ENCODE assay signal across 8 cellular contexts in the genomic region with DNA sequence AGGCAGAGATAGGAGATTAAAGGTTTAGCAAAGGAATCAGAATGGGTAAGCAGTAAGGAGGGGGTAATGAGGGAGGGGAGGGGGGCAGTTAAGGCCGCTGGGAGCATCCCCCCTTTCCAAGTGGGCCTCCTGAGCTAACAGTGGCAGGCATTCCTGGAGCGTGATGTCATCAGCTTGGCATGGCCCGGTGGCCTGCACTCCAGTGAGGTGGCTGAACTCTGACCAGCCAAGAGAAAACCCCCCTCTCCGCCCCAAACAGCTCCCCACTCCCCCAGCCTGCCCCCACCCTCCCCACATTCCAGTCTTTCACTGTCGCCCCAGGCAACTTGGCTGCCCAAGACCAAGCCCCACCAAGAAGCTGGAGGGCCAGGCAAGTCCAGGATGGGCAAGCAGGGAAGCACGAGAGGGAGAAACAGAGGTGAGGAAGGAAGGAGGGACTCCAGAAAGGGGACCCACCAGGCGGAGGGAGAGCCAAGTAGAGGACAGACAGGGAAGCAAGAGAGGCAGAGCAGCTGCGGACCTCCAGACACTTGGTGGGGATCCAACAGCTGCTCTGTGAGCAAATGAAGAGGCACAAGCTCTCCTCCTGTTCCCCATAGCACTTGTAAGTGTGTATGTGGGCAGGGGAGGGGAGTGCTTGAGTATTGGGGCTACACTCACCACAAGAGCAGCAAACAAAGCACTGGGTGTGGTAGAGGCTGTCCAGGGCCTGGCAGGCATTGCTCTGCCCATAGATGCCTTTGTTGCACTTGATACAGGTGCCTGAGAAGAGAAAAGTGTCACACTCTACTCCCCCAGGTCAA. TPM values are rescaled to one million over a fixed set of nuclear protein-coding genes. Genes with fewer than 3 reads are reported as not detected.
DNase-seq lines count a peak whose midpoint lies in the region; ATAC-seq, FAIRE-seq and TF ChIP-seq lines count a peak whose summit lies in the region.

No MANE protein-coding gene starts in this region.

- no peak overlapping the region for H2AFZ ChIP-seq in keratinocyte (ENCODE audit: control insufficient read depth, low read length)

- no peaks in the 10 kb centered on the region for H3K9me1 ChIP-seq in keratinocyte (ENCODE audit: control insufficient read depth, extremely low read depth, insufficient read depth, low read length)

- FAIRE-seq in keratinocyte (lab: Jason Lieb, UNC), result no peak

- H3K27ac ChIP-seq in keratinocyte (ENCODE audit: control insufficient read depth, insufficient read depth, low read length) (peak overlapping the region; percentile 95), tibial nerve (peak overlapping the region in 3 of 4 donors; percentile 34 to 94 (median 86))

- no peak for ATAC-seq in HG02623 (IDR thresholded peaks at IDR 0.05; ENCODE audit: unreplicated experiment)

- H4K20me1 ChIP-seq in keratinocyte (ENCODE audit: control insufficient read depth, extremely low read depth, insufficient read depth, low read length), result peaks cover 6% of the 10 kb centered on the region

- DNase-seq in HT-29 (ENCODE audit: low spot score), result peak; percentile 77
- peak; percentile 57 for DNase-seq in astrocyte of the spinal cord (ENCODE audit: low read depth, low spot score)
- peak; percentile 85 for DNase-seq in keratinocyte (ENCODE audit: low read depth, low spot score)
- DNase-seq in tibial nerve (ENCODE audit: low spot score in 2 of 2), result no peak
- no peak for DNase-seq in activated CD4-positive, alpha-beta T cell treated with anti-CD3 and anti-CD28 coated beads for 4 hours
- no peak for DNase-seq in medulla oblongata (ENCODE audit: extremely low spot score)
- no peak for DNase-seq in NCI-H524 treated with DMSO at 0.1 percent for 48 hours (lab: John Stamatoyannopoulos, UW)

- dilution Hi-C loops in keratinocyte (cut with MboI; ENCODE audit: extremely low pct_ligation_motif_present, low sequenced_read_pairs), result no loop called here

- H3K4me3 ChIP-seq in astrocyte of the spinal cord (ENCODE audit: low read depth, low read length) (no peak overlapping the region), keratinocyte (ENCODE audit: control insufficient read depth in 2 of 3, extremely low read depth in 1 of 3, insufficient read depth in 2 of 3, low read depth in 1 of 3, low read length in 3 of 3) (peak overlapping the region; percentile 65 to 95 (median 80)), tibial nerve (no peak overlapping the region)

- H3K4me2 ChIP-seq in keratinocyte (ENCODE audit: control insufficient read depth, extremely low read depth, insufficient read depth, low read depth, low read length), result peak overlapping the region; percentile 96

- TF ChIP-seq EP300 in tibial nerve (IDR thresholded peaks at IDR 0.05), result no peak

- in situ Hi-C loops in astrocyte of the spinal cord (cut with HindIII; ENCODE audit: low sequenced_read_pairs), result no loop called here

- 21 to 22% methylated on average over 8 of the region's 8 CpGs for whole genome bisulfite sequencing in tibial nerve, 2 donors

- peak overlapping the region; percentile 92 for H3K9ac ChIP-seq in keratinocyte (ENCODE audit: control insufficient read depth, extremely low read depth, insufficient read depth, low read length)

- no peaks in the 10 kb centered on the region for H3K27me3 ChIP-seq in keratinocyte (ENCODE audit: control insufficient read depth, extremely low read depth, insufficient read depth, low read length)
- H3K27me3 ChIP-seq in tibial nerve, result no peaks in the 10 kb centered on the region

- TF ChIP-seq CTCF in astrocyte of the spinal cord (IDR thresholded peaks at IDR 0.05; ENCODE audit: low read depth, low read length), result no peak
- TF ChIP-seq CTCF in keratinocyte (optimal IDR thresholded peaks at IDR 0.05 in 1 of 3, IDR thresholded peaks at IDR 0.05 in 1 of 3, conservative IDR thresholded peaks at IDR 0.05 in 1 of 3; ENCODE audit: extremely low read depth in 1 of 3, insufficient read depth in 2 of 3, low read length in 3 of 3), result no peak
- TF ChIP-seq CTCF in tibial nerve (IDR thresholded peaks at IDR 0.05), result no peak

- H3K36me3 ChIP-seq in keratinocyte (ENCODE audit: control insufficient read depth in 2 of 2, extremely low read depth in 1 of 2, insufficient read depth in 2 of 2, low read length in 2 of 2), result peaks cover 31 to 60% of the 10 kb centered on the region in 2 experiments
- H3K36me3 ChIP-seq in tibial nerve, result peaks cover 0 to 21% (median 0%) of the 10 kb centered on the region in 3 donors

- no peak for TF ChIP-seq POLR2A in tibial nerve (IDR thresholded peaks at IDR 0.05)

- peaks cover 55% of the 10 kb centered on the region for H3K4me1 ChIP-seq in keratinocyte (ENCODE audit: control insufficient read depth, extremely low read depth, insufficient read depth, low read length)
- H3K4me1 ChIP-seq in tibial nerve, result peaks cover 0 to 77% (median 17%) of the 10 kb centered on the region in 4 donors

- no peaks in the 10 kb centered on the region for H3K9me3 ChIP-seq in keratinocyte (ENCODE audit: control insufficient read depth, low read depth, low read length)
- no peaks in the 10 kb centered on the region for H3K9me3 ChIP-seq in tibial nerve

- peaks cover 52% of the 10 kb centered on the region for H3K79me2 ChIP-seq in keratinocyte (ENCODE audit: control insufficient read depth, insufficient read depth, low read length)

RNA-seq across cellular contexts. Expression of gene AJUBA, which starts 4.5 kb away (rescaled TPM):
- total RNA-seq in HT-29 (2014; rRNA removed; shearing (Covaris generic)), result 52.0 and 53.6 TPM in 2 replicates
- polyA plus RNA-seq in keratinocyte, result 128 to 206 TPM (median 157 TPM) in 3 replicates
- polyA plus RNA-seq in keratinocyte (2011; ENCODE audit: low read depth), result 22.0 TPM
- polyA plus RNA-seq in keratinocyte (2011; cell fraction: cytosol; rRNA removed), result 81.7 and 183 TPM in 2 replicates
- 187 and 224 TPM in 2 replicates for polyA plus RNA-seq in keratinocyte (2011; cell fraction: nucleus; rRNA removed)
- 93.6 and 129 TPM in 2 replicates for polyA plus RNA-seq in keratinocyte (2012; ENCODE audit: low replicate concordance)
- polyA minus RNA-seq in keratinocyte, result 310 to 512 TPM (median 327 TPM) in 3 replicates
- 141 TPM for polyA minus RNA-seq in keratinocyte (2011; cell fraction: cytosol; rRNA and poly(A)+ RNA removed)
- polyA minus RNA-seq in keratinocyte (2011; cell fraction: nucleus; rRNA and poly(A)+ RNA removed), result 116 and 187 TPM in 2 replicates
- 10 to 100 TPM; 22.8 to 33.5 (median 28.4) TPM for total RNA-seq in tibial nerve

RNA-seq across cellular contexts. Expression of gene HAUS4, which starts 21.0 kb away (rescaled TPM):
- 28.5 and 29.4 TPM in 2 replicates for total RNA-seq in HT-29 (2014; rRNA removed; shearing (Covaris generic))
- polyA plus RNA-seq in keratinocyte, result 16.6 to 25.5 TPM (median 23.6 TPM) in 3 replicates
- polyA plus RNA-seq in keratinocyte (2011; ENCODE audit: low read depth), result 53.5 TPM
- polyA plus RNA-seq in keratinocyte (2011; cell fraction: cytosol; rRNA removed), result 13.2 and 14.7 TPM in 2 replicates
- polyA plus RNA-seq in keratinocyte (2011; cell fraction: nucleus; rRNA removed), result 14.5 and 18.2 TPM in 2 replicates
- polyA plus RNA-seq in keratinocyte (2012; ENCODE audit: low replicate concordance), result 18.4 and 25.0 TPM in 2 replicates
- polyA minus RNA-seq in keratinocyte, result 9.4 to 22.7 TPM (median 13.8 TPM) in 3 replicates
- 6.1 TPM for polyA minus RNA-seq in keratinocyte (2011; cell fraction: cytosol; rRNA and poly(A)+ RNA removed)
- 4.1 and 8.9 TPM in 2 replicates for polyA minus RNA-seq in keratinocyte (2011; cell fraction: nucleus; rRNA and poly(A)+ RNA removed)
- 100 to 1,000 TPM in 1 of 4 donors, 10 to 100 TPM in 3; 52.1 to 104 (median 74.3) TPM for total RNA-seq in tibial nerve

RNA-seq across cellular contexts. Expression of gene C14orf93, which starts 32.1 kb away (rescaled TPM):
- 14.6 and 15.1 TPM in 2 replicates for total RNA-seq in HT-29 (2014; rRNA removed; shearing (Covaris generic))
- 6.4 to 8.5 TPM (median 7.7 TPM) in 3 replicates for polyA plus RNA-seq in keratinocyte
- 2.1 TPM for polyA plus RNA-seq in keratinocyte (2011; ENCODE audit: low read depth)
- 5.7 and 7.2 TPM in 2 replicates for polyA plus RNA-seq in keratinocyte (2011; cell fraction: cytosol; rRNA removed)
- 7.3 and 12.4 TPM in 2 replicates for polyA plus RNA-seq in keratinocyte (2011; cell fraction: nucleus; rRNA removed)
- polyA plus RNA-seq in keratinocyte (2012; ENCODE audit: low replicate concordance), result 4.2 and 6.3 TPM in 2 replicates
- 4.7 to 15.0 TPM (median 14.0 TPM) in 3 replicates for polyA minus RNA-seq in keratinocyte
- polyA minus RNA-seq in keratinocyte (2011; cell fraction: cytosol; rRNA and poly(A)+ RNA removed), result 2.7 TPM
- 1.9 and 2.9 TPM in 2 replicates for polyA minus RNA-seq in keratinocyte (2011; cell fraction: nucleus; rRNA and poly(A)+ RNA removed)
- 10 to 100 TPM in 1 of 4 donors, 1 to 10 TPM in 3; 8.4 to 18.6 (median 9.5) TPM for total RNA-seq in tibial nerve

RNA-seq across cellular contexts. Expression of gene PRMT5, which starts 48.7 kb away (rescaled TPM):
- 46.4 and 47.6 TPM in 2 replicates for total RNA-seq in HT-29 (2014; rRNA removed; shearing (Covaris generic))
- 241 to 271 TPM (median 266 TPM) in 3 replicates for polyA plus RNA-seq in keratinocyte
- 72.9 TPM for polyA plus RNA-seq in keratinocyte (2011; ENCODE audit: low read depth)
- polyA plus RNA-seq in keratinocyte (2011; cell fraction: cytosol; rRNA removed), result 202 and 233 TPM in 2 replicates
- polyA plus RNA-seq in keratinocyte (2011; cell fraction: nucleus; rRNA removed), result 242 and 322 TPM in 2 replicates
- 114 and 250 TPM in 2 replicates for polyA plus RNA-seq in keratinocyte (2012; ENCODE audit: low replicate concordance)
- 276 to 326 TPM (median 308 TPM) in 3 replicates for polyA minus RNA-seq in keratinocyte
- polyA minus RNA-seq in keratinocyte (2011; cell fraction: cytosol; rRNA and poly(A)+ RNA removed), result 151 TPM
- 80.1 and 161 TPM in 2 replicates for polyA minus RNA-seq in keratinocyte (2011; cell fraction: nucleus; rRNA and poly(A)+ RNA removed)
- 10 to 100 TPM; 60.6 to 82.5 (median 76.8) TPM for total RNA-seq in tibial nerve

RNA-seq across cellular contexts. Expression of gene PSMB5, which starts 56.8 kb away (rescaled TPM):
- 198 and 205 TPM in 2 replicates for total RNA-seq in HT-29 (2014; rRNA removed; shearing (Covaris generic))
- polyA plus RNA-seq in keratinocyte, result 285 to 349 TPM (median 292 TPM) in 3 replicates
- 57.4 TPM for polyA plus RNA-seq in keratinocyte (2011; ENCODE audit: low read depth)
- polyA plus RNA-seq in keratinocyte (2011; cell fraction: cytosol; rRNA removed), result 249 and 261 TPM in 2 replicates
- polyA plus RNA-seq in keratinocyte (2011; cell fraction: nucleus; rRNA removed), result 195 and 203 TPM in 2 replicates
- 178 and 212 TPM in 2 replicates for polyA plus RNA-seq in keratinocyte (2012; ENCODE audit: low replicate concordance)
- 128 to 263 TPM (median 217 TPM) in 3 replicates for polyA minus RNA-seq in keratinocyte
- 240 TPM for polyA minus RNA-seq in keratinocyte (2011; cell fraction: cytosol; rRNA and poly(A)+ RNA removed)
- polyA minus RNA-seq in keratinocyte (2011; cell fraction: nucleus; rRNA and poly(A)+ RNA removed), result 73.9 and 89.0 TPM in 2 replicates
- 100 to 1,000 TPM in 3 of 4 donors, 10 to 100 TPM in 1; 90.2 to 154 (median 113) TPM for total RNA-seq in tibial nerve

Comparison
In these comparisons a context has a peak if more than half of its experiments do, and no peak if none do; other contexts are left out.
1. DNase-seq: peak in HT-29 (single experiment), astrocyte of the spinal cord (single experiment) and keratinocyte (single experiment); none in tibial nerve (0 of 2), activated CD4-positive, alpha-beta T cell treated with anti-CD3 and anti-CD28 coated beads for 4 hours (0 of 2), medulla oblongata (single experiment) and NCI-H524 treated with DMSO at 0.1 percent for 48 hours (single experiment).
2. H3K4me3 ChIP-seq: peak in keratinocyte (3 of 3); none in astrocyte of the spinal cord (single experiment) and tibial nerve (0 of 4).